12 cellular contexts compared by ENCODE assay signal in genomic region chr17:1725642-1726511, GRCh38. TPM values are rescaled to one million over a fixed set of nuclear protein-coding genes. Genes with fewer than 3 reads are reported as not detected.
A peak's percentile ranks its signal among the peaks of the same experiment; 100 is the strongest.
DNase-seq lines count a peak whose midpoint lies in the region; ATAC-seq and TF ChIP-seq lines count a peak whose summit lies in the region.
"Had no signal": no experiment of that assay in that cellular context is flagged by ENCODE, and none has a peak within 500 bp of the region (broad histone marks: within the 10 kb centered on the region; RNA-seq: fewer than 3 reads in every experiment).

No MANE protein-coding gene starts in this region.

- no peak overlapping the region for H3K23ac ChIP-seq in neuronal stem cell (ENCODE audit: low read depth, low read length, poor library complexity)

- ATAC-seq in CD4-positive, CD25-positive, alpha-beta regulatory T cell (ENCODE audit: low read depth in 2 of 2): no peak

- intact Hi-C loops in dorsolateral prefrontal cortex (cut with DNase I): loop anchor here (2.0 to 10.0 kb wide), 4 partner anchors 41 to 319 kb away; partner anchors contain the start of genes OVCA2 (in 1 of the 2) and SMYD4 (in 1 of the 2)

- H3K4me2 ChIP-seq in MM.1S (ENCODE audit: low read depth, low read length) (peak overlapping the region; percentile 95; the same call in 1 of the 2 replicates), neuronal stem cell (ENCODE audit: insufficient read depth, low read length, poor library complexity, severe bottlenecking) (no peak overlapping the region)

- H2AFZ ChIP-seq in MM.1S (ENCODE audit: low read length): no peak overlapping the region
- H2AFZ ChIP-seq in neuronal stem cell (ENCODE audit: low read length): no peak overlapping the region

- H3F3A ChIP-seq in MM.1S (ENCODE audit: insufficient read depth, low read length): peaks cover 5% of the 10 kb centered on the region; the same call in 1 of the 2 replicates

- no peaks in the 10 kb centered on the region for H3K27me3 Mint-ChIP-seq in CD4-positive, CD25-positive, alpha-beta regulatory T cell

- H3K79me1 ChIP-seq in neuronal stem cell (ENCODE audit: low read depth, low read length): peaks cover 9% of the 10 kb centered on the region

- H2BK5ac ChIP-seq in neuronal stem cell (ENCODE audit: low read length): peak overlapping the region; percentile 42

- H2AK5ac ChIP-seq in neuronal stem cell (ENCODE audit: low read depth, low read length): peak overlapping the region; percentile 37

- no peak overlapping the region for H3K18ac ChIP-seq in neuronal stem cell (ENCODE audit: low read length)

- no peaks in the 10 kb centered on the region for H4K20me1 ChIP-seq in MM.1S (ENCODE audit: insufficient read depth, low read length)

- H3K4me1 ChIP-seq in CD4-positive, CD25-positive, alpha-beta regulatory T cell (ENCODE audit: control insufficient read depth, insufficient read depth, low read length, poor library complexity, severe bottlenecking): peaks cover 55% of the 10 kb centered on the region
- H3K4me1 ChIP-seq in MM.1S (ENCODE audit: low read length) (peaks cover 17% of the 10 kb centered on the region), neuronal stem cell (ENCODE audit: control insufficient read depth in 2 of 2, insufficient read depth in 1 of 2, low read depth in 1 of 2, low read length in 2 of 2) (peaks cover 3 to 4% of the 10 kb centered on the region in 2 donors)

- no peak overlapping the region for H3K27ac ChIP-seq in CD4-positive, CD25-positive, alpha-beta regulatory T cell (ENCODE audit: insufficient read depth, low read length, poor library complexity, severe bottlenecking)
- H3K27ac ChIP-seq in MM.1S (ENCODE audit: low read length): no peak overlapping the region
- peak overlapping the region in 23 of 59 donors; percentile 61 to 93 (median 85) for H3K27ac ChIP-seq in dorsolateral prefrontal cortex
- no peak overlapping the region for H3K27ac ChIP-seq in neuronal stem cell (replicated peaks; ENCODE audit: low read length)

- H3K4me3 ChIP-seq in CD4-positive, CD25-positive, alpha-beta regulatory T cell (ENCODE audit: low read depth, low read length): peak overlapping the region; percentile 6
- peak overlapping the region; percentile 73; the same call in 1 of the 2 replicates for H3K4me3 ChIP-seq in MM.1S (ENCODE audit: low read length)
- peak overlapping the region in 55 of 59 donors; percentile 66 to 95 (median 81) for H3K4me3 ChIP-seq in dorsolateral prefrontal cortex
- peak overlapping the region in 1 of 2 donors; percentile 61 for H3K4me3 ChIP-seq in neuronal stem cell (ENCODE audit: low read length in 2 of 2)

- peaks cover 2 to 54% (median 14%) of the 10 kb centered on the region in 4 donors for H3K4me1 Mint-ChIP-seq in CD4-positive, CD25-positive, alpha-beta regulatory T cell

- H3K27me3 ChIP-seq in CD4-positive, CD25-positive, alpha-beta regulatory T cell (ENCODE audit: control insufficient read depth, insufficient read depth, low read length): no peaks in the 10 kb centered on the region
- H3K27me3 ChIP-seq in MM.1S (replicated peaks; ENCODE audit: insufficient read depth, low read length) (no peaks in the 10 kb centered on the region), dorsolateral prefrontal cortex (no peaks in the 10 kb centered on the region), neuronal stem cell (ENCODE audit: control insufficient read depth in 3 of 3, insufficient read depth in 3 of 3, low read depth in 1 of 3, low read length in 3 of 3) (no peaks in the 10 kb centered on the region)

- no peak overlapping the region for H4K8ac ChIP-seq in neuronal stem cell (ENCODE audit: low read depth, low read length)

- H3K14ac ChIP-seq in neuronal stem cell (ENCODE audit: low read length): no peak overlapping the region

- no peak for DNase-seq in CD4-positive, CD25-positive, alpha-beta regulatory T cell
- no peak for DNase-seq in MM.1S
- DNase-seq in dorsolateral prefrontal cortex: no peak
- no peak for DNase-seq in neuronal stem cell (ENCODE audit: low spot score)
- no peak for DNase-seq in stimulated activated CD4-positive, alpha-beta T cell treated with anti-CD3 and anti-CD28 coated beads, Interleukin-4, amount 100 ng/mL, for 24 hours
- DNase-seq in COLO829 (ENCODE audit: low spot score): no peak
- DNase-seq in AML-193 (lab: John Stamatoyannopoulos, UW): no peak
- DNase-seq in HuH-7.5 (ENCODE audit: low spot score): no peak
- DNase-seq: effector memory CD4-positive, alpha-beta T cell; NCI-H2081; small intestine; WERI-Rb-1 had no signal

- no peak overlapping the region for H2BK15ac ChIP-seq in neuronal stem cell (ENCODE audit: low read length)

- H2BK12ac ChIP-seq in neuronal stem cell (ENCODE audit: low read length): no peak overlapping the region

- H3K79me2 ChIP-seq in MM.1S (ENCODE audit: low read length): peaks cover 20% of the 10 kb centered on the region

- H3K4me3 Mint-ChIP-seq in CD4-positive, CD25-positive, alpha-beta regulatory T cell: peak overlapping the region; percentile 77 to 85 (median 82)

- H3K27ac Mint-ChIP-seq in CD4-positive, CD25-positive, alpha-beta regulatory T cell: peak overlapping the region in 2 of 3 donors; percentile 44 to 77

- H3K9ac ChIP-seq in MM.1S (ENCODE audit: low read length) (no peak overlapping the region), neuronal stem cell (ENCODE audit: low read depth, low read length, poor library complexity) (no peak overlapping the region)

- H4K91ac ChIP-seq in neuronal stem cell (ENCODE audit: low read depth, low read length, poor library complexity): no peak overlapping the region

- peaks cover 7% of the 10 kb centered on the region for H3K36me3 Mint-ChIP-seq in CD4-positive, CD25-positive, alpha-beta regulatory T cell

- TF ChIP-seq CTCF in MM.1S (IDR thresholded peaks at IDR 0.05; ENCODE audit: low read length) (no peak), dorsolateral prefrontal cortex (IDR thresholded peaks at IDR 0.05 in 54 of 56, conservative IDR thresholded peaks at IDR 0.05 in 2 of 56; ENCODE audit: low read depth in 1 of 56, partially characterized antibody in 56 of 56) (no peak)

- H3K36me3 ChIP-seq in CD4-positive, CD25-positive, alpha-beta regulatory T cell (ENCODE audit: control insufficient read depth, insufficient read depth, low read length): peaks cover 19% of the 10 kb centered on the region
- H3K36me3 ChIP-seq in MM.1S (replicated peaks; ENCODE audit: insufficient read depth, low read length) (no peaks in the 10 kb centered on the region), neuronal stem cell (replicated peaks in 1 of 2; ENCODE audit: control insufficient read depth in 2 of 2, insufficient read depth in 2 of 2, low read length in 2 of 2) (peaks cover 4% of the 10 kb centered on the region in 2 donors)

- no peaks in the 10 kb centered on the region for H3K9me3 ChIP-seq in CD4-positive, CD25-positive, alpha-beta regulatory T cell (ENCODE audit: control insufficient read depth in 2 of 2, low read length in 2 of 2)
- no peaks in the 10 kb centered on the region for H3K9me3 ChIP-seq in MM.1S (replicated peaks; ENCODE audit: insufficient read depth, low read length)
- no peaks in the 10 kb centered on the region for H3K9me3 ChIP-seq in neuronal stem cell (replicated peaks in 1 of 2; ENCODE audit: control insufficient read depth in 2 of 2, insufficient read depth in 1 of 2, low read depth in 1 of 2, low read length in 2 of 2)

- H3K9me3 Mint-ChIP-seq in CD4-positive, CD25-positive, alpha-beta regulatory T cell: no peaks in the 10 kb centered on the region

- no peak overlapping the region for H3K4ac ChIP-seq in neuronal stem cell (ENCODE audit: low read length)

- no peaks in the 10 kb centered on the region for H3K9me2 ChIP-seq in MM.1S (replicated peaks; ENCODE audit: insufficient read depth, low read length)

- H2BK120ac ChIP-seq in neuronal stem cell (ENCODE audit: low read depth, low read length): no peak overlapping the region

- WGBS in neuronal stem cell (ENCODE audit: extremely low coverage in 2 of 2, insufficient read length in 2 of 2, insufficient replicate concordance in 1 of 2), 2 donors: no CpG with 5 or more reads among the region's 54 CpGs

RNA-seq across cellular contexts. Expression of gene WDR81, which starts 1.4 kb away (rescaled TPM):
- total RNA-seq in CD4-positive, CD25-positive, alpha-beta regulatory T cell: 48.4 TPM
- polyA plus RNA-seq in CD4-positive, CD25-positive, alpha-beta regulatory T cell: 10 to 100 TPM; 10.6 to 15.5 (median 11.1) TPM
- total RNA-seq in dorsolateral prefrontal cortex: 10 to 100 TPM; 12.9 to 29.4 (median 19.8) TPM
- 2.8 TPM for polyA plus RNA-seq in neuronal stem cell (2013, experiment 1 of 2)
- 3.3 TPM for polyA plus RNA-seq in neuronal stem cell (2013, experiment 2 of 2)

RNA-seq across cellular contexts. Expression of gene TLCD2, which starts 15.7 kb away (rescaled TPM):
- 0.35 TPM for total RNA-seq in CD4-positive, CD25-positive, alpha-beta regulatory T cell
- polyA plus RNA-seq in CD4-positive, CD25-positive, alpha-beta regulatory T cell: under 1 TPM in 2 of 4 donors, not detected in 2; 0.03 to 0.17 TPM
- total RNA-seq in dorsolateral prefrontal cortex: 1 to 10 TPM in 88 of 120 experiments, under 1 TPM in 32; 0.41 to 3.5 (median 1.3) TPM
- 0.75 TPM for polyA plus RNA-seq in neuronal stem cell (2013, experiment 1 of 2)
- 0.72 TPM for polyA plus RNA-seq in neuronal stem cell (2013, experiment 2 of 2)

RNA-seq across cellular contexts. Expression of gene SERPINF2, which starts 16.8 kb away (rescaled TPM):
- 0.69 TPM for total RNA-seq in CD4-positive, CD25-positive, alpha-beta regulatory T cell
- not detected for polyA plus RNA-seq in CD4-positive, CD25-positive, alpha-beta regulatory T cell
- 1 to 10 TPM in 115 of 120 experiments, under 1 TPM in 5; 0.48 to 7.8 (median 2.1) TPM for total RNA-seq in dorsolateral prefrontal cortex
- 0.11 TPM for polyA plus RNA-seq in neuronal stem cell (2013, experiment 1 of 2)
- 0.12 TPM for polyA plus RNA-seq in neuronal stem cell (2013, experiment 2 of 2)

RNA-seq across cellular contexts. Expression of gene SERPINF1, which starts 36.0 kb away (rescaled TPM):
- not detected for total RNA-seq in CD4-positive, CD25-positive, alpha-beta regulatory T cell
- polyA plus RNA-seq in CD4-positive, CD25-positive, alpha-beta regulatory T cell: 1 to 10 TPM in 3 of 4 donors, under 1 TPM in 1; 0.36 to 1.6 (median 1.5) TPM
- 100 to 1,000 TPM in 32 of 120 experiments, 10 to 100 TPM in 88; 32.7 to 130 (median 83.9) TPM for total RNA-seq in dorsolateral prefrontal cortex
- 65.7 TPM for polyA plus RNA-seq in neuronal stem cell (2013, experiment 1 of 2)
- 62.7 TPM for polyA plus RNA-seq in neuronal stem cell (2013, experiment 2 of 2)

RNA-seq across cellular contexts. Expression of gene PRPF8, which starts 41.2 kb away (rescaled TPM):
- total RNA-seq in CD4-positive, CD25-positive, alpha-beta regulatory T cell: 405 TPM
- 100 to 1,000 TPM; 146 to 170 (median 159) TPM for polyA plus RNA-seq in CD4-positive, CD25-positive, alpha-beta regulatory T cell
- 100 to 1,000 TPM; 220 to 305 (median 265) TPM for total RNA-seq in dorsolateral prefrontal cortex
- 95.4 TPM for polyA plus RNA-seq in neuronal stem cell (2013, experiment 1 of 2)
- 97.1 TPM for polyA plus RNA-seq in neuronal stem cell (2013, experiment 2 of 2)
